Comparison of ENCODE assay signal across 11 cellular contexts in the genomic region with DNA sequence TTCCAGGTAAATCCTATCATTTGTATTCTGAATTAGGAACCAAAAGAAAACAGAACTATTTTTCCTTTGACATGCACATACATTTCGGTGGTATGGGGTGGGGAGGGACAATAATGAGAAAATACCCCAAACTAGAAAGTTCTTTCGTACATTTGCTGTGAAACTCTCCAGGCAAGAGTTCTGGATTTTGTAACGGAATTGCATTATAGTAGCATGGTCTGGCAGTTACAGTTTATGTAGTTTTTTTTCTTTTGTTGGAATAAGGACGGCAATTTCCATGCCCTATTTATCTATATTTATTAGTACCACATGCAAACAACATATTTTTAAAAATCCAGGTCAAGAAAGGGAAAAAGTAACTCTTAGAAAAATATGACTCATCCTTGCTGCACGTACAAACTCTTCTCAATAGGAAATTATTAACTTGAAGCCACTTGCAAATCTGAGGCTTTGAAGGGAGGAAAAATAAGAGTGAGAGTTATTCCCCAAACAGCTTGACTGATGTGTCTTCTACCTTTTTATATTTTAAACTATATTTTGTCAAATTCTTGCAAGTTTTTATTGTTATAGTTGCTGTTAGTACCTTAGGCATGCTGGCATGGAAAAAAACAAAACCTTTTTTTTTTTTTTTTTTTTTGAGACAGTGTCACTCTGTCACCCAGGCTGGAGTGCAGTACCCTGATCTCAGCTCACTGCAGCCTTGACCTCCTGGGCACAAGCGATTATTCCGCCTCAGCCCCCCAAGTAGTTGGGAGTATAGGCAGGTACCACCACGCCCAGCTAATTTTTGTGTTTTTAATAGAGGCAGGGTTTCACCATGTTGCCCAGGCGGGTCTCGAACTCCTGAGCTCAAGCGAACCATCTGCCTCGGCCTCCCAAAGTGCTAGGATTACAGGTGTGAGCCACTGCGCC.
DNase-seq lines count a peak whose midpoint lies in the region; ATAC-seq and TF ChIP-seq lines count a peak whose summit lies in the region.
"Had no signal": no experiment of that assay in that cellular context is flagged by ENCODE, and none has a peak within 500 bp of the region (broad histone marks: within the 10 kb centered on the region; RNA-seq: fewer than 3 reads in every experiment).

No MANE protein-coding gene starts in this region.

- H3K36me3 ChIP-seq in heart left ventricle (peaks cover 0 to 18% (median 0%) of the 10 kb centered on the region in 9 donors), muscle layer of colon (ENCODE audit: insufficient read depth, low read length) (no peaks in the 10 kb centered on the region)

- intact Hi-C loops in heart left ventricle (cut with DNase I): no loop called here
- intact Hi-C loops in cardiac septum (cut with DNase I): no loop called here

- 90 to 94% (median 91%) methylated on average over 13 of the region's 13 CpGs for WGBS in heart left ventricle, 4 donors

- TF ChIP-seq CTCF in heart left ventricle (IDR thresholded peaks at IDR 0.05) (no peak), coronary artery (IDR thresholded peaks at IDR 0.05) (no peak)

- no peak for TF ChIP-seq POLR2A in heart left ventricle (IDR thresholded peaks at IDR 0.05)

- H3K4me3 ChIP-seq in heart left ventricle: no peak overlapping the region
- no peak overlapping the region for H3K4me3 ChIP-seq in coronary artery
- H3K4me3 ChIP-seq in muscle layer of colon (ENCODE audit: low read depth in 1 of 2, low read length in 2 of 2): peak overlapping the region in 1 of 2 donors; percentile 8

- no peaks in the 10 kb centered on the region for H3K27me3 ChIP-seq in heart left ventricle
- no peaks in the 10 kb centered on the region for H3K27me3 ChIP-seq in muscle layer of colon (ENCODE audit: control insufficient read depth in 1 of 2, insufficient read depth in 2 of 2, low read length in 2 of 2)

- peaks cover 0 to 50% (median 27%) of the 10 kb centered on the region in 12 donors for H3K4me1 ChIP-seq in heart left ventricle
- H3K4me1 ChIP-seq in muscle layer of colon (ENCODE audit: insufficient read depth, low read length): peaks cover 19% of the 10 kb centered on the region

- H3K27ac ChIP-seq in heart left ventricle (peak overlapping the region in 7 of 12 donors; percentile 8 to 71 (median 56)), coronary artery (peak overlapping the region; percentile 34 to 71), muscle layer of colon (ENCODE audit: low read depth, low read length) (peak overlapping the region; percentile 12)

- DNase-seq in heart left ventricle (no peak), cardiac septum (ENCODE audit: low spot score) (no peak), coronary artery (ENCODE audit: low spot score) (no peak), OCI-M2 (lab: John Stamatoyannopoulos, UW; ENCODE audit: unreplicated experiment) (no peak), medulla oblongata (ENCODE audit: extremely low spot score) (no peak)
- DNase-seq: activated CD4-positive, alpha-beta memory T cell treated with anti-CD3 and anti-CD28 coated beads, Interleukin-2, amount 10 ng/mL, durations not matched to agents 7 days and 5 days; KBM-7 had no signal

- H3K9ac ChIP-seq in muscle layer of colon (ENCODE audit: low read length): no peak overlapping the region

- ATAC-seq in heart left ventricle (no peak), GM19328 (IDR thresholded peaks at IDR 0.05; ENCODE audit: unreplicated experiment) (no peak), HG02973 (IDR thresholded peaks at IDR 0.05; ENCODE audit: unreplicated experiment) (no peak)
- ATAC-seq: natural killer cell treated with Interleukin-12 subunit alpha and Interleukin-12 subunit beta and Interleukin-15 and Interleukin-18, amount 100 ng/mL, for 72 hours had no signal

- H3K9me3 ChIP-seq in heart left ventricle (no peaks in the 10 kb centered on the region), muscle layer of colon (ENCODE audit: low read length) (no peaks in the 10 kb centered on the region)
